Comparison of ENCODE assay signal across 9 cellular contexts in genomic region chr4:110344165-110344564, GRCh38.
DNase-seq lines count a peak whose midpoint lies in the region; ATAC-seq and TF ChIP-seq lines count a peak whose summit lies in the region.
"Had no signal": no experiment of that assay in that cellular context is flagged by ENCODE, and none has a peak within 500 bp of the region (broad histone marks: within the 10 kb centered on the region; RNA-seq: fewer than 3 reads in every experiment).

No MANE protein-coding gene starts in this region.

- H3K9me3 ChIP-seq in OCI-LY3 (ENCODE audit: insufficient read depth, low read length) (0 out of 2 replicates have a peak, but pooled peaks cover 3% of the 10 kb centered on the region), aorta (ENCODE audit: control insufficient read depth, low read length) (no peaks in the 10 kb centered on the region), ovary (no peaks in the 10 kb centered on the region)

- no peaks in the 10 kb centered on the region for H4K20me1 ChIP-seq in OCI-LY3 (ENCODE audit: insufficient read depth, low read length)

- no peaks in the 10 kb centered on the region for H3K79me2 ChIP-seq in OCI-LY3 (ENCODE audit: low read length)

- H3K4me3 ChIP-seq in OCI-LY3 (ENCODE audit: low read length): no peak overlapping the region
- H3K4me3 ChIP-seq in aorta (ENCODE audit: low read length in 2 of 2): no peak overlapping the region
- H3K4me3 ChIP-seq in ovary: no peak overlapping the region

- no peaks in the 10 kb centered on the region for H3K36me3 ChIP-seq in OCI-LY3 (replicated peaks; ENCODE audit: low read depth, low read length)
- no peaks in the 10 kb centered on the region for H3K36me3 ChIP-seq in aorta (ENCODE audit: control insufficient read depth in 1 of 2, insufficient read depth in 2 of 2, low read length in 1 of 2)
- H3K36me3 ChIP-seq in ovary: no peaks in the 10 kb centered on the region

- no peak overlapping the region for H3K4me2 ChIP-seq in OCI-LY3 (ENCODE audit: low read length)

- no peak overlapping the region for H3K9ac ChIP-seq in OCI-LY3 (ENCODE audit: low read length)

- 82 to 89% methylated on average over 1 of the region's 1 CpG for WGBS in aorta, 2 donors
- 82 to 92% (median 86%) methylated on average over 1 of the region's 1 CpG for WGBS in ovary, 3 donors

- TF ChIP-seq CTCF in 22Rv1 (IDR thresholded peaks at IDR 0.05): peak; percentile 39
- peak; percentile 28; the same call in 2 of the 3 replicates for TF ChIP-seq CTCF in GM12872 (IDR thresholded peaks at IDR 0.05; ENCODE audit: insufficient read depth, low read depth, low read length)
- peak; percentile 44 for TF ChIP-seq CTCF in OCI-LY3 (IDR thresholded peaks at IDR 0.05; ENCODE audit: low read depth, low read length)
- TF ChIP-seq CTCF in ovary (IDR thresholded peaks at IDR 0.05): no peak

- no peak for TF ChIP-seq POLR2A in ovary (IDR thresholded peaks at IDR 0.05)

- no peak overlapping the region for H2AFZ ChIP-seq in OCI-LY3 (ENCODE audit: low read depth, low read length)

- no peaks in the 10 kb centered on the region for H3K27me3 ChIP-seq in OCI-LY3 (ENCODE audit: low read depth, low read length)
- no peaks in the 10 kb centered on the region for H3K27me3 ChIP-seq in aorta (ENCODE audit: control insufficient read depth in 1 of 2, insufficient read depth in 2 of 2, low read length in 1 of 2)
- no peaks in the 10 kb centered on the region for H3K27me3 ChIP-seq in ovary

- H3K27ac ChIP-seq in 22Rv1 (no peak overlapping the region), OCI-LY3 (ENCODE audit: low read length) (no peak overlapping the region), aorta (ENCODE audit: low read depth in 1 of 2, low read length in 2 of 2) (no peak overlapping the region), ovary (no peak overlapping the region)

- peak; percentile 46 for DNase-seq in glomerular visceral epithelial cell (ENCODE audit: extremely low spot score)
- DNase-seq in aorta: no peak
- no peak for DNase-seq in ovary
- DNase-seq in COR-L47 (lab: John Stamatoyannopoulos, UW): no peak
- no peak for DNase-seq in COLO668 (lab: John Stamatoyannopoulos, UW; ENCODE audit: unreplicated experiment)

- ATAC-seq in aorta (ENCODE audit: low FRiP score): no peak
- ATAC-seq: activated CD4-positive, CD25-positive, alpha-beta regulatory T cell treated with anti-CD3 and anti-CD28 coated beads, Interleukin-2, amount 50 U/mL, for 24 hours had no signal

- intact Hi-C loops in aorta (cut with DNase I): no loop called here
- intact Hi-C loops in ovary (cut with DNase I): no loop called here

- no peak for TF ChIP-seq EP300 in ovary (IDR thresholded peaks at IDR 0.05)

- no peaks in the 10 kb centered on the region for H3K4me1 ChIP-seq in OCI-LY3 (ENCODE audit: low read length)
- H3K4me1 ChIP-seq in aorta (ENCODE audit: control insufficient read depth in 1 of 2, insufficient read depth in 2 of 2, low read length in 2 of 2): no peaks in the 10 kb centered on the region
- no peaks in the 10 kb centered on the region for H3K4me1 ChIP-seq in ovary (ENCODE audit: insufficient read depth)

Comparison
In these comparisons a context has a peak if more than half of its experiments do, and no peak if none do; other contexts are left out.
1. CTCF ChIP-seq: peak in 22Rv1 (single experiment), GM12872 (single experiment) and OCI-LY3 (single experiment); none in ovary (0 of 3).